8 cellular contexts compared by ENCODE assay signal in the genomic region with DNA sequence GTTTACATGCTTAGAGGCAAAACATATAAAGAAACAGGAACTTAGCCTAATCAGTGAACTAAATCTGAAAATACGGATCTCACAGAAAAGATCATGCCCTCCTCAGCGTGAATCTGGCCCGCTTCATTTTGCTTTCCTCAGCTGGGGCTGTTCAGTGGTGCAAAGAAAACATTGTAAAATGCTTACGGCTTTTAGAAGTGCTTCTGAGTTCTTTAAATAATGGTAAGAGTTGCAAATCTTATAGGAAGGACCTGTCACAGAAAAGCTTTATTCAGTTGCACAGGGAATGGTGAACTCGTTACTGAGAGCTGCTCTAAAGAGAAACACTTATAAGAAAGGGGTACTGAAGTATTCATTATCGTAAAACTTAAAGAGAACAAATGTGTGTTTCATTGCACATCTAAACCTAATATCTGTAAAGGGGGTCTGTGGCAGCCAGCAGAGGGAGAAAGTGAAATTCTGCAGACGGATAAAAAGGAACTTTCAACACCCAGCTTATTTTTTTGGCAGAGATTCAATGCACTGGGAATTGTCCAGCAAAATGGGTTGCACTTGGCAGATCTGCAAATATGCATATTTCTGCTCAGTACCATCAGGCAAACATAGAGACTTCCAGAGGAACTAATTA.
DNase-seq lines count a peak whose midpoint lies in the region; ATAC-seq and TF ChIP-seq lines count a peak whose summit lies in the region.

No MANE protein-coding gene starts in this region.

- H3K4me1 ChIP-seq in ectodermal cell (ENCODE audit: control insufficient read depth, insufficient read depth, low read length) = peaks cover 7% of the 10 kb centered on the region
- peaks cover 8% of the 10 kb centered on the region for H3K4me1 ChIP-seq in osteoblast (ENCODE audit: insufficient read depth, low read length)
- no peaks in the 10 kb centered on the region for H3K4me1 ChIP-seq in MM.1S (ENCODE audit: low read length)

- H3K27me3 ChIP-seq in ectodermal cell (ENCODE audit: control insufficient read depth, insufficient read depth, low read length, poor library complexity, severe bottlenecking) (no peaks in the 10 kb centered on the region), osteoblast (ENCODE audit: insufficient read depth, low read length) (no peaks in the 10 kb centered on the region), MM.1S (replicated peaks; ENCODE audit: insufficient read depth, low read length) (no peaks in the 10 kb centered on the region)

- H4K20me1 ChIP-seq in osteoblast (ENCODE audit: insufficient read depth, low read length) (no peaks in the 10 kb centered on the region), MM.1S (ENCODE audit: insufficient read depth, low read length) (no peaks in the 10 kb centered on the region)

- 85 to 91% methylated on average over 7 of the region's 7 CpGs for WGBS in ectodermal cell, 2 experiments

- H3K9me3 ChIP-seq in ectodermal cell (ENCODE audit: control insufficient read depth, low read length) (no peaks in the 10 kb centered on the region), osteoblast (ENCODE audit: low read depth, low read length) (no peaks in the 10 kb centered on the region), MM.1S (replicated peaks; ENCODE audit: insufficient read depth, low read length) (no peaks in the 10 kb centered on the region)

- H3K4me3 ChIP-seq in ectodermal cell (ENCODE audit: insufficient read depth, low read depth, low read length) (no peak overlapping the region), osteoblast (ENCODE audit: insufficient read depth, low read length) (peak overlapping the region; percentile 33), MM.1S (ENCODE audit: low read length) (no peak overlapping the region)

- H3K4me2 ChIP-seq in osteoblast (ENCODE audit: insufficient read depth, low read length) = peak overlapping the region; percentile 70
- no peak overlapping the region for H3K4me2 ChIP-seq in MM.1S (ENCODE audit: low read depth, low read length)

- no peak overlapping the region for H3K9ac ChIP-seq in MM.1S (ENCODE audit: low read length)

- H3K27ac ChIP-seq in ectodermal cell (ENCODE audit: insufficient read depth, low read depth, low read length, poor library complexity, severe bottlenecking) (peak overlapping the region; percentile 74), osteoblast (ENCODE audit: low read depth, low read length) (no peak overlapping the region), MM.1S (ENCODE audit: low read length) (no peak overlapping the region)

- DNase-seq in EL (peak; percentile 41), osteoblast (ENCODE audit: insufficient read length, low spot score, missing footprints) (peak; percentile 38), D341Med (ENCODE audit: low spot score) (no peak), MM.1S (no peak), 8988T (no peak)

- no peaks in the 10 kb centered on the region for H3K36me3 ChIP-seq in ectodermal cell (ENCODE audit: control insufficient read depth, insufficient read depth, low read length)
- no peaks in the 10 kb centered on the region for H3K36me3 ChIP-seq in osteoblast (ENCODE audit: insufficient read depth, low read length)
- no peaks in the 10 kb centered on the region for H3K36me3 ChIP-seq in MM.1S (replicated peaks; ENCODE audit: insufficient read depth, low read length)

- ATAC-seq in HG03432 (IDR thresholded peaks at IDR 0.05; ENCODE audit: unreplicated experiment) (peak; percentile 63), HG03097 (IDR thresholded peaks at IDR 0.05; ENCODE audit: low FRiP score, unreplicated experiment) (no peak)

- no peaks in the 10 kb centered on the region for H3K79me2 ChIP-seq in osteoblast (ENCODE audit: insufficient read depth, low read length)
- no peaks in the 10 kb centered on the region for H3K79me2 ChIP-seq in MM.1S (ENCODE audit: low read length)

- H3K9me2 ChIP-seq in MM.1S (replicated peaks; ENCODE audit: insufficient read depth, low read length) = no peaks in the 10 kb centered on the region

- H2AFZ ChIP-seq in osteoblast (ENCODE audit: low read length) (peak overlapping the region; percentile 57), MM.1S (ENCODE audit: low read length) (no peak overlapping the region)

- TF ChIP-seq CTCF in osteoblast (IDR thresholded peaks at IDR 0.05; ENCODE audit: extremely low read depth, low read depth, low read length) = peak; percentile 22
- TF ChIP-seq CTCF in MM.1S (IDR thresholded peaks at IDR 0.05; ENCODE audit: low read length) = no peak

- H3F3A ChIP-seq in MM.1S (ENCODE audit: insufficient read depth, low read length) = no peaks in the 10 kb centered on the region

Comparison
In these comparisons a context has a peak if more than half of its experiments do, and no peak if none do; other contexts are left out.
1. DNase-seq: peak in EL (single experiment) and osteoblast (single experiment); none in D341Med (single experiment), MM.1S (single experiment) and 8988T (single experiment).